In the genomic region with DNA sequence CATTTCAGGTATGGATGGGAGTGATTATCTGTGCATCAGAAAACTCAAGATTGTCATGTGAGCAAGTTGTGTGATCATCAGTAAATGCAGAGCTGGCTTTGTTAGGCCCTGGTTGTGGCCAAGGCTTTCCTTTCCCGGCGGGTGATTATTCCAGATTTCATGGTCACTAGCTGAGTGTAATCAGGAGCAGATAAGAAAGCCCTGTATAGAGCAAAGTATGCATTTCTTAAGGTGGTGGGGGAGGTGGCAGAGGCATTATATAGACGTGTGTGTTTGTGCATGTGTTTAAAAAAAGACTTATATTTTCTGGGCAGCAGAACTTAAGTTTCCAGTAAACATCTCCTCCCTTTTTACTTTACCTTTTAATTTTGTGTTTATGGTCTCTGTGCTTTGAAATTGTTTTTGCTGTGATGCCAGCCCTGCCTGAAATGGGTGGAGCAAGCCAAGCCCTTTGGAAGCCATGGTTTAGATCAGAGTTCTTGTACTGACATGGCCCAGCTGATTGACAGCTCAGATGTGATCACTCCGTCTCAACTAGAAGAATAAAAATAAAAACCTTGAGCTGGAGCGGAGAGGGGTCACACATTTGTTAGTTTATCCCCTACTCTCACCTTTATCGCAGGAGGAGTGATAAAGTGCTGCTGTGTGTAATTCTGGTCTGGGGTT, we compare ENCODE assay signal across 12 cellular contexts. TPM values are rescaled to one million over a fixed set of nuclear protein-coding genes. Genes with fewer than 3 reads are reported as not detected.
A peak's percentile ranks its signal among the peaks of the same experiment; 100 is the strongest.
DNase-seq lines count a peak whose midpoint lies in the region; ATAC-seq and TF ChIP-seq lines count a peak whose summit lies in the region.
"Had no signal": no experiment of that assay in that cellular context is flagged by ENCODE, and none has a peak within 500 bp of the region (broad histone marks: within the 10 kb centered on the region; RNA-seq: fewer than 3 reads in every experiment).

No MANE protein-coding gene starts in this region.

- H3K27ac ChIP-seq in HEK293 (ENCODE audit: extremely low read depth, low read depth, low read length) (peak overlapping the region; percentile 4; the same call in 1 of the 2 replicates), skeletal muscle tissue (ENCODE audit: low read depth, low read length) (no peak overlapping the region)
- H3K27ac ChIP-seq: coronary artery, lower lobe of right lung had no signal

- H3K36me3 ChIP-seq in HEK293 (ENCODE audit: control insufficient read depth in 2 of 2, insufficient read depth in 1 of 2, low read length in 2 of 2) (no peaks in the 10 kb centered on the region), skeletal muscle tissue (ENCODE audit: control insufficient read depth in 3 of 3, insufficient read depth in 3 of 3, low read length in 3 of 3) (no peaks in the 10 kb centered on the region)
- H3K36me3 ChIP-seq: lower lobe of right lung had no signal

- CTCF ChIA-PET in HEK293 (lab: Yijun Ruan, JAX) = interaction anchor here (0.8 kb wide), 1 partner anchor 217 kb away, joined by 4 read pairs; no protein-coding TSS in a partner anchor

- TF ChIP-seq CTCF in HEK293 (tag by site-specific recombination; IDR thresholded peaks at IDR 0.05) = no peak
- TF ChIP-seq CTCF in omental fat pad (IDR thresholded peaks at IDR 0.05) = no peak

- H3K4me3 ChIP-seq in HEK293 (ENCODE audit: low read depth, low read length) (no peak overlapping the region), skeletal muscle tissue (ENCODE audit: low read length in 3 of 3) (no peak overlapping the region)
- H3K4me3 ChIP-seq: coronary artery, lower lobe of right lung had no signal

- POLR2A ChIA-PET in HEK293 (lab: Yijun Ruan, JAX) = interaction anchor here (1.1 to 1.6 kb wide), 2 partner anchors 19 to 22 kb away, joined by 3 to 7 read pairs; a partner anchor contains a TSS

- H3K27me3 ChIP-seq in skeletal muscle tissue (ENCODE audit: control insufficient read depth in 3 of 3, insufficient read depth in 3 of 3, low read length in 3 of 3) = no peaks in the 10 kb centered on the region

- H3K4me1 ChIP-seq in HEK293 (ENCODE audit: control insufficient read depth, insufficient read depth, low read length) (peaks cover 47% of the 10 kb centered on the region), skeletal muscle tissue (ENCODE audit: control insufficient read depth in 3 of 3, insufficient read depth in 3 of 3, low read length in 3 of 3) (peaks cover 94 to 98% (median 96%) of the 10 kb centered on the region in 3 donors)

- peak; percentile 40 for DNase-seq in RPMI8226
- DNase-seq in ureter (ENCODE audit: low spot score) = no peak
- DNase-seq in D341Med (ENCODE audit: low spot score) = no peak
- DNase-seq in omental fat pad (ENCODE audit: low spot score) = no peak
- DNase-seq: activated gamma-delta T cell treated with Interleukin-2 at 50 U/mL for 16 hours, lower lobe of right lung, NCI-H1694 treated with DMSO at 0.1 percent for 48 hours had no signal

- H3K9me3 ChIP-seq in HEK293 (ENCODE audit: control insufficient read depth, insufficient read depth, low read depth, low read length) (no peaks in the 10 kb centered on the region), skeletal muscle tissue (ENCODE audit: control insufficient read depth in 3 of 3, low read length in 3 of 3) (no peaks in the 10 kb centered on the region)
- H3K9me3 ChIP-seq: lower lobe of right lung had no signal

- ATAC-seq in esophagus mucosa (peak; percentile 17), omental fat pad (ENCODE audit: low FRiP score) (no peak)
- ATAC-seq: lower lobe of right lung, sciatic nerve had no signal

- peak overlapping the region in 2 of 3 donors; percentile 14 to 55 for H3K9ac ChIP-seq in skeletal muscle tissue (ENCODE audit: low read depth in 1 of 3, low read length in 3 of 3)

TF ChIP-seq in HEK293, 187 proteins besides CTCF, POLR2A, EP300 and RAD21:
- no peak for TF ChIP-seq ZNF37A (tag by site-specific recombination; IDR thresholded peaks at IDR 0.05)
- TF ChIP-seq IKZF3 (tag by site-specific recombination; IDR thresholded peaks at IDR 0.05) = peak; percentile 53; the same call in 1 of the 2 replicates
- TF ChIP-seq ZNF629 (tag by site-specific recombination; IDR thresholded peaks at IDR 0.05) = peak; percentile 25; the same call in 1 of the 2 replicates
- TF ChIP-seq ZNF10 (tag by site-specific recombination; IDR thresholded peaks at IDR 0.05) = peak; percentile 39; the same call in 1 of the 2 replicates
- no peak for TF ChIP-seq ZBTB1 (tag by site-specific recombination; IDR thresholded peaks at IDR 0.05)
- 0 out of 2 replicates have a peak, but pooled peaks have one; percentile 15 for TF ChIP-seq KLF1 (tag by site-specific recombination; IDR thresholded peaks at IDR 0.05)
- TF ChIP-seq TRIM28 (IDR thresholded peaks at IDR 0.05; ENCODE audit: borderline replicate concordance, low read length) = 0 out of 2 replicates have a peak, but pooled peaks have one; percentile 40
- TF ChIP-seq SP7 (tag by site-specific recombination; IDR thresholded peaks at IDR 0.05) = peak; percentile 66
- TF ChIP-seq, protein P1, sequence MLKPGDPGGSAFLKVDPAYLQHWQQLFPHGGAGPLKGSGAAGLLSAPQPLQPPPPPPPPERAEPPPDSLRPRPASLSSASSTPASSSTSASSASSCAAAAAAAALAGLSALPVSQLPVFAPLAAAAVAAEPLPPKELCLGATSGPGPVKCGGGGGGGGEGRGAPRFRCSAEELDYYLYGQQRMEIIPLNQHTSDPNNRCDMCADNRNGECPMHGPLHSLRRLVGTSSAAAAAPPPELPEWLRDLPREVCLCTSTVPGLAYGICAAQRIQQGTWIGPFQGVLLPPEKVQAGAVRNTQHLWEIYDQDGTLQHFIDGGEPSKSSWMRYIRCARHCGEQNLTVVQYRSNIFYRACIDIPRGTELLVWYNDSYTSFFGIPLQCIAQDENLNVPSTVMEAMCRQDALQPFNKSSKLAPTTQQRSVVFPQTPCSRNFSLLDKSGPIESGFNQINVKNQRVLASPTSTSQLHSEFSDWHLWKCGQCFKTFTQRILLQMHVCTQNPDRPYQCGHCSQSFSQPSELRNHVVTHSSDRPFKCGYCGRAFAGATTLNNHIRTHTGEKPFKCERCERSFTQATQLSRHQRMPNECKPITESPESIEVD (tag by site-specific recombination; IDR thresholded peaks at IDR 0.05) = peak; percentile 32; the same call in 1 of the 2 replicates
- TF ChIP-seq, protein P2, sequence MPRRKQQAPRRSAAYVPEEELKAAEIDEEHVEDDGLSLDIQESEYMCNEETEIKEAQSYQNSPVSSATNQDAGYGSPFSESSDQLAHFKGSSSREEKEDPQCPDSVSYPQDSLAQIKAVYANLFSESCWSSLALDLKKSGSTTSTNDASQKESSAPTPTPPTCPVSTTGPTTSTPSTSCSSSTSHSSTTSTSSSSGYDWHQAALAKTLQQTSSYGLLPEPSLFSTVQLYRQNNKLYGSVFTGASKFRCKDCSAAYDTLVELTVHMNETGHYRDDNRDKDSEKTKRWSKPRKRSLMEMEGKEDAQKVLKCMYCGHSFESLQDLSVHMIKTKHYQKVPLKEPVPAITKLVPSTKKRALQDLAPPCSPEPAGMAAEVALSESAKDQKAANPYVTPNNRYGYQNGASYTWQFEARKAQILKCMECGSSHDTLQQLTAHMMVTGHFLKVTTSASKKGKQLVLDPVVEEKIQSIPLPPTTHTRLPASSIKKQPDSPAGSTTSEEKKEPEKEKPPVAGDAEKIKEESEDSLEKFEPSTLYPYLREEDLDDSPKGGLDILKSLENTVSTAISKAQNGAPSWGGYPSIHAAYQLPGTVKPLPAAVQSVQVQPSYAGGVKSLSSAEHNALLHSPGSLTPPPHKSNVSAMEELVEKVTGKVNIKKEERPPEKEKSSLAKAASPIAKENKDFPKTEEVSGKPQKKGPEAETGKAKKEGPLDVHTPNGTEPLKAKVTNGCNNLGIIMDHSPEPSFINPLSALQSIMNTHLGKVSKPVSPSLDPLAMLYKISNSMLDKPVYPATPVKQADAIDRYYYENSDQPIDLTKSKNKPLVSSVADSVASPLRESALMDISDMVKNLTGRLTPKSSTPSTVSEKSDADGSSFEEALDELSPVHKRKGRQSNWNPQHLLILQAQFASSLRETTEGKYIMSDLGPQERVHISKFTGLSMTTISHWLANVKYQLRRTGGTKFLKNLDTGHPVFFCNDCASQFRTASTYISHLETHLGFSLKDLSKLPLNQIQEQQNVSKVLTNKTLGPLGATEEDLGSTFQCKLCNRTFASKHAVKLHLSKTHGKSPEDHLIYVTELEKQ (tag by site-specific recombination; IDR thresholded peaks at IDR 0.05; ENCODE audit: borderline replicate concordance) = no peak
- peak; percentile 35; the same call in 1 of the 2 replicates for TF ChIP-seq ZBTB17 (tag by site-specific recombination; IDR thresholded peaks at IDR 0.05)
- TF ChIP-seq ZXDB (tag by site-specific recombination; IDR thresholded peaks at IDR 0.05) = peak; percentile 37; the same call in 1 of the 2 replicates

RNA-seq across cellular contexts. Expression of a gene that starts 22.2 kb away (rescaled TPM):
- total RNA-seq in esophagus mucosa (35.6 TPM), skeletal muscle tissue (17.2 TPM), ureter (124 TPM), omental fat pad (10 to 100 TPM; 30.9 to 58.1 (median 49.9) TPM)
